In genomic region chr2:105903051-105903674, GRCh38 we compare ENCODE assay signal across 24 cellular contexts.
DNase-seq lines count a peak whose midpoint lies in the region; ATAC-seq and TF ChIP-seq lines count a peak whose summit lies in the region.
"Had no signal": no experiment of that assay in that cellular context is flagged by ENCODE, and none has a peak within 500 bp of the region (broad histone marks: within the 10 kb centered on the region; RNA-seq: fewer than 3 reads in every experiment).

No MANE protein-coding gene starts in this region.

- H2BK5ac ChIP-seq in trophoblast cell (ENCODE audit: low read depth, low read length, poor library complexity) = no peak overlapping the region

- no peak overlapping the region for H3K4me3 Mint-ChIP-seq in activated T-helper 1 cell treated with anti-CD3 and anti-CD28 coated beads, Interleukin-12 subunit alpha, Interleukin-12 subunit beta, Interleukin-2, Interleukin-4 antibody, amounts not matched to agents 30 ng/mL and 10 ng/mL and 1 ng/mL, durations not matched to agents 14 hours and 24 hours and 36 hours
- H3K4me3 Mint-ChIP-seq in type B pancreatic cell = no peak overlapping the region
- H3K4me3 Mint-ChIP-seq: B cell, CD14-positive monocyte had no signal

- DNase-seq in left ventricle myocardium superior (no peak), cardiac septum (ENCODE audit: low spot score) (no peak), trophoblast cell (no peak), type B pancreatic cell (ENCODE audit: extremely low spot score, unreplicated experiment) (no peak), GOT3 (lab: John Stamatoyannopoulos, UW) (no peak)
- DNase-seq in activated T-helper 1 cell treated with anti-CD3 and anti-CD28 coated beads, Interleukin-12 subunit alpha, Interleukin-12 subunit beta, Interleukin-2, Interleukin-4 antibody, amounts not matched to agents 30 ng/mL and 10 ng/mL and 1 ng/mL, durations not matched to agents 14 hours and 24 hours and 36 hours (ENCODE audit: low spot score) = no peak
- DNase-seq: DMS53, GF-D8, H7, KBM-7, NCI-H1105 treated with DMSO at 0.1 percent for 48 hours, NCI-H2081, NCI-H2171, NCI-H345, NCI-H524, NCI-H774, SIG-M5 had no signal

- WGBS in trophoblast cell (ENCODE audit: extremely low coverage, insufficient coverage, insufficient read length) = no CpG with 5 or more reads among the region's 7 CpGs

- peak overlapping the region; percentile 22 for H3K9ac ChIP-seq in trophoblast cell (ENCODE audit: low read length)

- H2BK12ac ChIP-seq in trophoblast cell (ENCODE audit: low read length) = no peak overlapping the region

- no peak overlapping the region for H4K91ac ChIP-seq in trophoblast cell (ENCODE audit: low read depth, low read length)

- H3K79me2 ChIP-seq in trophoblast cell (ENCODE audit: control insufficient read depth, insufficient read depth, low read length, poor library complexity) = no peaks in the 10 kb centered on the region

- no peak overlapping the region for H2AFZ ChIP-seq in trophoblast cell (ENCODE audit: insufficient read depth, low read length, poor library complexity)

- intact Hi-C loops in left ventricle myocardium superior (cut with micrococcal nuclease) (no loop called here), cardiac septum (cut with DNase I) (no loop called here)
- intact Hi-C loops in activated T-helper 1 cell treated with anti-CD3 and anti-CD28 coated beads, Interleukin-12 subunit alpha, Interleukin-12 subunit beta, Interleukin-2, Interleukin-4 antibody, amounts not matched to agents 30 ng/mL and 10 ng/mL and 1 ng/mL, durations not matched to agents 14 hours and 24 hours and 36 hours (cut with micrococcal nuclease) = loop anchor here (10.0 kb wide), 1 partner anchor 248 kb away; no protein-coding TSS in a partner anchor

- H3K27me3 Mint-ChIP-seq in activated T-helper 1 cell treated with anti-CD3 and anti-CD28 coated beads, Interleukin-12 subunit alpha, Interleukin-12 subunit beta, Interleukin-2, Interleukin-4 antibody, amounts not matched to agents 30 ng/mL and 10 ng/mL and 1 ng/mL, durations not matched to agents 14 hours and 24 hours and 36 hours (ENCODE audit: insufficient read depth) = no peaks in the 10 kb centered on the region
- no peaks in the 10 kb centered on the region for H3K27me3 Mint-ChIP-seq in type B pancreatic cell
- H3K27me3 Mint-ChIP-seq: B cell had no signal

- H2AK5ac ChIP-seq in trophoblast cell (ENCODE audit: low read length) = no peak overlapping the region

- H3K9me3 ChIP-seq in trophoblast cell (ENCODE audit: insufficient read depth, low read depth, low read length) = no peaks in the 10 kb centered on the region

- no peaks in the 10 kb centered on the region for H3K4me1 ChIP-seq in trophoblast cell (ENCODE audit: control insufficient read depth in 1 of 2, insufficient read depth in 2 of 2, low read length in 2 of 2)
- H3K4me1 ChIP-seq: A549 had no signal

- peak overlapping the region; percentile 13 for H3K27ac Mint-ChIP-seq in activated T-helper 1 cell treated with anti-CD3 and anti-CD28 coated beads, Interleukin-12 subunit alpha, Interleukin-12 subunit beta, Interleukin-2, Interleukin-4 antibody, amounts not matched to agents 30 ng/mL and 10 ng/mL and 1 ng/mL, durations not matched to agents 14 hours and 24 hours and 36 hours
- peak overlapping the region; percentile 38 for H3K27ac Mint-ChIP-seq in type B pancreatic cell
- H3K27ac Mint-ChIP-seq: B cell, CD14-positive monocyte had no signal

- no peaks in the 10 kb centered on the region for H3K79me1 ChIP-seq in trophoblast cell (ENCODE audit: low read length)

- peaks cover 35% of the 10 kb centered on the region for H3K36me3 Mint-ChIP-seq in activated T-helper 1 cell treated with anti-CD3 and anti-CD28 coated beads, Interleukin-12 subunit alpha, Interleukin-12 subunit beta, Interleukin-2, Interleukin-4 antibody, amounts not matched to agents 30 ng/mL and 10 ng/mL and 1 ng/mL, durations not matched to agents 14 hours and 24 hours and 36 hours (ENCODE audit: low read depth)
- H3K36me3 Mint-ChIP-seq in type B pancreatic cell = peaks cover 25% of the 10 kb centered on the region

- H3K18ac ChIP-seq in trophoblast cell (ENCODE audit: low read length) = no peak overlapping the region

- no peak overlapping the region for H3K4me3 ChIP-seq in trophoblast cell (ENCODE audit: low read depth, low read length)
- H3K4me3 ChIP-seq: A549 had no signal

- H3K4ac ChIP-seq in trophoblast cell (ENCODE audit: low read depth, low read length) = no peak overlapping the region

- peaks cover 20% of the 10 kb centered on the region for H3K4me1 Mint-ChIP-seq in activated T-helper 1 cell treated with anti-CD3 and anti-CD28 coated beads, Interleukin-12 subunit alpha, Interleukin-12 subunit beta, Interleukin-2, Interleukin-4 antibody, amounts not matched to agents 30 ng/mL and 10 ng/mL and 1 ng/mL, durations not matched to agents 14 hours and 24 hours and 36 hours (ENCODE audit: low read depth)
- H3K4me1 Mint-ChIP-seq in type B pancreatic cell (ENCODE audit: unreplicated experiment) = no peaks in the 10 kb centered on the region
- H3K4me1 Mint-ChIP-seq: CD14-positive monocyte had no signal

- H4K8ac ChIP-seq in trophoblast cell (ENCODE audit: low read depth, low read length) = no peak overlapping the region

- H3K4me2 ChIP-seq in trophoblast cell (ENCODE audit: low read length) = no peak overlapping the region
- H3K4me2 ChIP-seq: A549 had no signal

- TF ChIP-seq CTCF in type B pancreatic cell (conservative IDR thresholded peaks at IDR 0.05) = no peak

- H3K36me3 ChIP-seq in trophoblast cell (ENCODE audit: control insufficient read depth in 1 of 2, insufficient read depth in 2 of 2, low read length in 2 of 2) = no peaks in the 10 kb centered on the region

- peak; percentile 38 for ATAC-seq in left ventricle myocardium superior
- ATAC-seq in HG03039 (IDR thresholded peaks at IDR 0.05; ENCODE audit: unreplicated experiment) = no peak
- no peak for ATAC-seq in GM19324 (IDR thresholded peaks at IDR 0.05; ENCODE audit: low FRiP score, unreplicated experiment)
- ATAC-seq: A549, Panc1 had no signal

- H2BK120ac ChIP-seq in trophoblast cell (ENCODE audit: insufficient read depth, low read length, poor library complexity) = no peak overlapping the region

- H3K9me3 Mint-ChIP-seq in activated T-helper 1 cell treated with anti-CD3 and anti-CD28 coated beads, Interleukin-12 subunit alpha, Interleukin-12 subunit beta, Interleukin-2, Interleukin-4 antibody, amounts not matched to agents 30 ng/mL and 10 ng/mL and 1 ng/mL, durations not matched to agents 14 hours and 24 hours and 36 hours = peaks cover 29% of the 10 kb centered on the region
- peaks cover 17% of the 10 kb centered on the region for H3K9me3 Mint-ChIP-seq in type B pancreatic cell

- H3K27ac ChIP-seq in trophoblast cell (ENCODE audit: low read depth, low read length) = no peak overlapping the region
- H3K27ac ChIP-seq: A549, HL-60 had no signal

- no peak overlapping the region for H3K23ac ChIP-seq in trophoblast cell (ENCODE audit: low read length)

- H4K12ac ChIP-seq in trophoblast cell (ENCODE audit: low read depth, low read length) = no peak overlapping the region

- H3K27me3 ChIP-seq in trophoblast cell (ENCODE audit: insufficient read depth, low read length) = no peaks in the 10 kb centered on the region

- H3K14ac ChIP-seq in trophoblast cell (ENCODE audit: low read length) = no peak overlapping the region
